ENCODE assay signal across 8 cellular contexts in the genomic region with DNA sequence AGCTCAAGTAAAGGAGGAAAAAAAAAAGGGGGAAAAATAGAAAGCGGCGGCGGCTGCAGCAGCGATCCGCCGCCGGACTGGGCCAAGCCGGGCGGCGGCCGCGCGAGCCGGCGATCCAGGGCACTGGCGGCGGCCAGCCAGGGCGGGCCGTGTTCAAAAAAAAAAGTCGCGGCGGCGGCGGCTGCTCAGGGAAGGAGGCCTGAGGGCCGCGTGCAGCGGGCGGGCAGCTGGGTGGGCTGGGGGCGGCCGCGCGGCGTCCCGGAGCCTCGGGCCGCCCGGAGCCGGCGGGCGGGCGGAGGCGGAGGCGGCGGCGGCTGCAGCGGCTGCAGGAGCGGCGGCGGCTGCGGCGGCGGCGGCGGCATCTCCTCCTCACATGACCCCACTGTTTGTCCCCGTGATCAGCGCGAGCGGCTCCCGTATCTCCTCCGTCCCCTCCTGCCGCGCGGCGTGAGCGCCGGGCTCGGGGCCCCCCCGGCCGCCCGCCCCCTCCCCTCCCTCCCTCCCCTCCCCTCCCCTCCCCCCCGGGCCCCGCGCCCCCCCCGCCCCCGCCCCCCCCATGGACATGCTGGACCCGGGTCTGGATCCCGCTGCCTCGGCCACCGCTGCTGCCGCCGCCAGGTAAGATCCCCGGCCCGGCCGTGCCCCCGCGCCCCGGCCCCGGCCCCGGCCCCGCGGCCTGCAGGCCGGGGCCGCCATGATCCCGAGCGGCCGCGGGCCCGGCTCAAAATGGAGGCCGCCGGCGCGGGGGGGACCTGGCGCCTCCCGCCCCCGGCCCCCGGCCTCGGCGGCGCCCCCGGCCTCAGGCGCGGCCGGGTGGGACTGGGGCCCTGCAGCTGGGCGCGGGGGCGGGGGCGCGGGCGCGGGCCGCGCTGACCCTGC. TPM values are rescaled to one million over a fixed set of nuclear protein-coding genes. Genes with fewer than 3 reads are reported as not detected.
DNase-seq lines count a peak whose midpoint lies in the region; ATAC-seq and TF ChIP-seq lines count a peak whose summit lies in the region.

A gene with protein sequence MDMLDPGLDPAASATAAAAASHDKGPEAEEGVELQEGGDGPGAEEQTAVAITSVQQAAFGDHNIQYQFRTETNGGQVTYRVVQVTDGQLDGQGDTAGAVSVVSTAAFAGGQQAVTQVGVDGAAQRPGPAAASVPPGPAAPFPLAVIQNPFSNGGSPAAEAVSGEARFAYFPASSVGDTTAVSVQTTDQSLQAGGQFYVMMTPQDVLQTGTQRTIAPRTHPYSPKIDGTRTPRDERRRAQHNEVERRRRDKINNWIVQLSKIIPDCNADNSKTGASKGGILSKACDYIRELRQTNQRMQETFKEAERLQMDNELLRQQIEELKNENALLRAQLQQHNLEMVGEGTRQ (plus strand): TSS at position 417 of the 879 bp plus-strand sequence. CDS start 140 bp downstream, at position 557.

- no peak for TF ChIP-seq CTCF in neural crest cell (conservative IDR thresholded peaks at IDR 0.05)
- TF ChIP-seq CTCF in type B pancreatic cell (conservative IDR thresholded peaks at IDR 0.05): no peak

- peak within 1 kb of the TSS; percentile 88 for H3K4me3 Mint-ChIP-seq in activated naive CD4-positive, alpha-beta T cell treated with anti-CD3 and anti-CD28 coated beads, Interleukin-2, amount 10 ng/mL, durations not matched to agents 7 days and 5 days
- peak within 1 kb of the TSS; percentile 96 for H3K4me3 Mint-ChIP-seq in neural crest cell
- H3K4me3 Mint-ChIP-seq in type B pancreatic cell: peak within 1 kb of the TSS; percentile 93

- peak; percentile 78 for DNase-seq in COLO829 (ENCODE audit: low spot score)
- DNase-seq in activated naive CD4-positive, alpha-beta T cell treated with anti-CD3 and anti-CD28 coated beads, Interleukin-2, amount 10 ng/mL, durations not matched to agents 7 days and 5 days: peak; percentile 81
- peak; percentile 45 for DNase-seq in foreskin melanocyte
- peak; percentile 54 for DNase-seq in neural crest cell (ENCODE audit: low read depth, low spot score)
- no peak for DNase-seq in type B pancreatic cell (ENCODE audit: extremely low spot score, unreplicated experiment)

- peak; percentile 31 for ATAC-seq in GM21447 (IDR thresholded peaks at IDR 0.05; ENCODE audit: unreplicated experiment)

- peaks cover 47% of the 10 kb centered on the region for H3K36me3 Mint-ChIP-seq in activated naive CD4-positive, alpha-beta T cell treated with anti-CD3 and anti-CD28 coated beads, Interleukin-2, amount 10 ng/mL, durations not matched to agents 7 days and 5 days
- H3K36me3 Mint-ChIP-seq in neural crest cell (ENCODE audit: low read depth) (peaks cover 8% of the 10 kb centered on the region), type B pancreatic cell (peaks cover 5% of the 10 kb centered on the region)

- peak; percentile 21; the same call in 1 of the 2 replicates for TF ChIP-seq POLR2A in Raji (IDR thresholded peaks at IDR 0.05; ENCODE audit: insufficient read depth, low read depth, low read length)

- TF ChIP-seq RAD21 in Ishikawa (IDR thresholded peaks at IDR 0.05; ENCODE audit: low read depth): no peak

- peaks cover 43% of the 10 kb centered on the region for H3K4me1 Mint-ChIP-seq in activated naive CD4-positive, alpha-beta T cell treated with anti-CD3 and anti-CD28 coated beads, Interleukin-2, amount 10 ng/mL, durations not matched to agents 7 days and 5 days
- H3K4me1 Mint-ChIP-seq in neural crest cell (peaks cover 7% of the 10 kb centered on the region), type B pancreatic cell (ENCODE audit: unreplicated experiment) (peaks cover 18% of the 10 kb centered on the region)

- H3K27me3 Mint-ChIP-seq in activated naive CD4-positive, alpha-beta T cell treated with anti-CD3 and anti-CD28 coated beads, Interleukin-2, amount 10 ng/mL, durations not matched to agents 7 days and 5 days: no peaks in the 10 kb centered on the region
- no peaks in the 10 kb centered on the region for H3K27me3 Mint-ChIP-seq in neural crest cell (ENCODE audit: low read depth)
- no peaks in the 10 kb centered on the region for H3K27me3 Mint-ChIP-seq in type B pancreatic cell

- CTCF ChIA-PET in activated naive CD4-positive, alpha-beta T cell treated with anti-CD3 and anti-CD28 coated beads, Interleukin-2, amount 10 ng/mL, durations not matched to agents 7 days and 5 days (lab: Charles Lee): interaction anchor here (1.9 kb wide), 1 partner anchor 127 kb away, joined by 8 read pairs; no protein-coding TSS in a partner anchor

- TF ChIP-seq EP300 in Ishikawa (IDR thresholded peaks at IDR 0.05; ENCODE audit: borderline replicate concordance): no peak

- peak within 1 kb of the TSS; percentile 94 for H3K27ac Mint-ChIP-seq in activated naive CD4-positive, alpha-beta T cell treated with anti-CD3 and anti-CD28 coated beads, Interleukin-2, amount 10 ng/mL, durations not matched to agents 7 days and 5 days
- H3K27ac Mint-ChIP-seq in neural crest cell (ENCODE audit: unreplicated experiment) (peak within 1 kb of the TSS; percentile 86), type B pancreatic cell (peak within 1 kb of the TSS; percentile 94)

- no peaks in the 10 kb centered on the region for H3K9me3 Mint-ChIP-seq in activated naive CD4-positive, alpha-beta T cell treated with anti-CD3 and anti-CD28 coated beads, Interleukin-2, amount 10 ng/mL, durations not matched to agents 7 days and 5 days
- H3K9me3 Mint-ChIP-seq in neural crest cell (no peaks in the 10 kb centered on the region), type B pancreatic cell (no peaks in the 10 kb centered on the region)

TF ChIP-seq in Ishikawa, 13 proteins besides CTCF, POLR2A, EP300 and RAD21:
- 0 out of 2 replicates have a peak, but pooled peaks have one; percentile 48 for TF ChIP-seq TAF1 (IDR thresholded peaks at IDR 0.05; ENCODE audit: low read depth)
- no peak for TF ChIP-seq CEBPB (IDR thresholded peaks at IDR 0.05)
- TF ChIP-seq, protein P1, sequence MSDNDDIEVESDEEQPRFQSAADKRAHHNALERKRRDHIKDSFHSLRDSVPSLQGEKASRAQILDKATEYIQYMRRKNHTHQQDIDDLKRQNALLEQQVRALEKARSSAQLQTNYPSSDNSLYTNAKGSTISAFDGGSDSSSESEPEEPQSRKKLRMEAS (IDR thresholded peaks at IDR 0.05): peak; percentile 59
- TF ChIP-seq, protein P2, sequence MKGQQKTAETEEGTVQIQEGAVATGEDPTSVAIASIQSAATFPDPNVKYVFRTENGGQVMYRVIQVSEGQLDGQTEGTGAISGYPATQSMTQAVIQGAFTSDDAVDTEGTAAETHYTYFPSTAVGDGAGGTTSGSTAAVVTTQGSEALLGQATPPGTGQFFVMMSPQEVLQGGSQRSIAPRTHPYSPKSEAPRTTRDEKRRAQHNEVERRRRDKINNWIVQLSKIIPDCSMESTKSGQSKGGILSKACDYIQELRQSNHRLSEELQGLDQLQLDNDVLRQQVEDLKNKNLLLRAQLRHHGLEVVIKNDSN (IDR thresholded peaks at IDR 0.05): peak; percentile 94

RNA-seq across cellular contexts. Expression of the gene that starts here (rescaled TPM):
- 107 and 111 TPM in 2 replicates for total RNA-seq in neural crest cell
- total RNA-seq in type B pancreatic cell (ENCODE audit: low replicate concordance): 107 and 133 TPM in 2 replicates
